8 cellular contexts compared by ENCODE assay signal in the genomic region with DNA sequence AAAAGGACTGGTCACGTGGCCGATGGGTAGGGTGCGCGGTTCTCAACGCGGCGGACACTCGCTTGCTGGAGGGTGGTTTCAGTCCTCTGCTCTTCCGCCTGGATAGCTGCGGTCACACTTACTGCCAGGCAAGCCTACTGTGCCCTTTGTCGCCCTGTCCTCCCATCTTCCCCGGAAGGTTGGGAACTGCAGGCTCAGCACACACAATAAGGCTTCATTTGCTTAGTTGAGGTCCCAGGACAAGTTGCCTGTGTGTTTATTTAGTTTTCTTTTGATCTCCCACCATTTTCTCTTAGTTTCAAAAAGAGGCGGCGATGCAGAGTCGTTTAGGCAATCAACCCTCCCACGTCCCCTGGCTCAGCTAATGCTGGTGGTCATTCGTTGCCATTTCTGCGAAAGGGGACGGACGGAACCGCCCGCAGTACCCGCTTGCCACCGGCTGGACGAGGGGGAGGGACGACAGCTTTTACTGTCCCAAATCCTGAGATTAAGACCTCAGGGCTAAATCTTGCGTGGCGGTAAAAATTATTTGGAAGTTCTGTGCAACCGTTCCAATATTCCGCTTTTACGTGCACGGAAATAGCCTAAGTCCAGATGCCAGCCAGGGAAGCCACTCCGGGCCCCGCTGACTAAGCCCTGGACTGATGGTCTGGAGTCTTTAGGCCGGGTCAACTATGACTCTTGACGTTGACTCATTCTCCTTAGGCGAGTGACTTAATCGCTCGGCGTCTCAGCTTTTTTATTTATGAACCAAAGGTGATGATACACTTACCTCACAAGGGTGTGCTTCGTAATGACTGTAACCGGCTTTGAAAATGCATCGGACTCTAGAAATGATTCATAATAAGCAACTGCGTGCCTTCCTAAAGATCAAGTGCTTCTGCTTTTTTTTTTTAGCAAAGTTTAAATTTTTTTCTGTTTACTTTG. TPM values are rescaled to one million over a fixed set of nuclear protein-coding genes. Genes with fewer than 3 reads are reported as not detected.
A peak's percentile ranks its signal among the peaks of the same experiment; 100 is the strongest.
DNase-seq lines count a peak whose midpoint lies in the region; ATAC-seq and TF ChIP-seq lines count a peak whose summit lies in the region.

No MANE protein-coding gene starts in this region.

- ATAC-seq in GM18505 (IDR thresholded peaks at IDR 0.05; ENCODE audit: unreplicated experiment) (peak; percentile 43), HG02678 (IDR thresholded peaks at IDR 0.05; ENCODE audit: unreplicated experiment) (peak; percentile 45)
- peak; percentile 13 for ATAC-seq in activated CD8-positive, alpha-beta T cell treated with anti-CD3 and anti-CD28 coated beads, Interleukin-2, amount 10 ng/mL, durations not matched to agents 7 days and 5 days

- peak overlapping the region; percentile 96 for H3K27ac Mint-ChIP-seq in activated CD8-positive, alpha-beta T cell treated with anti-CD3 and anti-CD28 coated beads, Interleukin-2, amount 10 ng/mL, durations not matched to agents 7 days and 5 days
- H3K27ac Mint-ChIP-seq in mesothelial cell of epicardium = peak overlapping the region; percentile 94

- H3K9me3 Mint-ChIP-seq in activated CD8-positive, alpha-beta T cell treated with anti-CD3 and anti-CD28 coated beads, Interleukin-2, amount 10 ng/mL, durations not matched to agents 7 days and 5 days (ENCODE audit: insufficient read depth) = no peaks in the 10 kb centered on the region
- peaks cover 8% of the 10 kb centered on the region for H3K9me3 Mint-ChIP-seq in mesothelial cell of epicardium

- no peak for TF ChIP-seq CTCF in mesothelial cell of epicardium (IDR thresholded peaks at IDR 0.05; ENCODE audit: unreplicated experiment)

- TF ChIP-seq POLR2A in GM18505 (IDR thresholded peaks at IDR 0.05; ENCODE audit: borderline replicate concordance, extremely low read depth, insufficient read depth, insufficient read length) = peak; percentile 86

- H3K4me1 Mint-ChIP-seq in activated CD8-positive, alpha-beta T cell treated with anti-CD3 and anti-CD28 coated beads, Interleukin-2, amount 10 ng/mL, durations not matched to agents 7 days and 5 days (ENCODE audit: low read depth) = peaks cover 45% of the 10 kb centered on the region
- peaks cover 16% of the 10 kb centered on the region for H3K4me1 Mint-ChIP-seq in mesothelial cell of epicardium

- CTCF ChIA-PET in activated CD8-positive, alpha-beta T cell treated with anti-CD3 and anti-CD28 coated beads, Interleukin-2, amount 10 ng/mL, durations not matched to agents 7 days and 5 days (lab: Charles Lee) = interaction anchor here (0.7 to 4.1 kb wide), 5 partner anchors 13 to 462 kb away, joined by 3 to 40 read pairs (median 3); a partner anchor contains a TSS

- peak overlapping the region; percentile 90 for H3K4me3 Mint-ChIP-seq in activated CD8-positive, alpha-beta T cell treated with anti-CD3 and anti-CD28 coated beads, Interleukin-2, amount 10 ng/mL, durations not matched to agents 7 days and 5 days
- peak overlapping the region; percentile 87 for H3K4me3 Mint-ChIP-seq in mesothelial cell of epicardium

- H3K36me3 Mint-ChIP-seq in activated CD8-positive, alpha-beta T cell treated with anti-CD3 and anti-CD28 coated beads, Interleukin-2, amount 10 ng/mL, durations not matched to agents 7 days and 5 days (ENCODE audit: low read depth) = peaks cover 30% of the 10 kb centered on the region
- peaks cover 4% of the 10 kb centered on the region for H3K36me3 Mint-ChIP-seq in mesothelial cell of epicardium

- H3K27me3 Mint-ChIP-seq in activated CD8-positive, alpha-beta T cell treated with anti-CD3 and anti-CD28 coated beads, Interleukin-2, amount 10 ng/mL, durations not matched to agents 7 days and 5 days (ENCODE audit: low read depth) = no peaks in the 10 kb centered on the region
- H3K27me3 Mint-ChIP-seq in mesothelial cell of epicardium (ENCODE audit: low read depth) = no peaks in the 10 kb centered on the region

- POLR2A ChIA-PET in activated CD8-positive, alpha-beta T cell treated with anti-CD3 and anti-CD28 coated beads, Interleukin-2, amount 10 ng/mL, durations not matched to agents 7 days and 5 days (lab: Charles Lee) = interaction anchor here (0.5 to 3.1 kb wide), 29 partner anchors 8 to 786 kb away, joined by 3 to 30 read pairs (median 5); a partner anchor contains a TSS

- DNase-seq in NCI-H2227 treated with DMSO at 0.1 percent for 48 hours (lab: John Stamatoyannopoulos, UW) (peak; percentile 63), mesothelial cell of epicardium (ENCODE audit: low spot score in 2 of 2, unreplicated experiment in 2 of 2) (no peak), NCI-H524 (lab: John Stamatoyannopoulos, UW) (no peak)
- DNase-seq in activated CD8-positive, alpha-beta T cell treated with anti-CD3 and anti-CD28 coated beads, Interleukin-2, amount 10 ng/mL, durations not matched to agents 7 days and 5 days = peak; percentile 69
- DNase-seq in effector CD8-positive, alpha-beta T cell (lab: John Stamatoyannopoulos, UW) = peak; percentile 35
- peak; percentile 1 to 4 for DNase-seq in stimulated activated CD8-positive, alpha-beta memory T cell treated with anti-CD3 and anti-CD28 coated beads, Interleukin-2, amount 100 ng/mL, for 1 hour (ENCODE audit: low read depth in 2 of 2)

RNA-seq across cellular contexts. Expression of a gene that starts 0.7 kb away (rescaled TPM):
- total RNA-seq in activated CD8-positive, alpha-beta T cell treated with anti-CD3 and anti-CD28 coated beads, Interleukin-2, amount 10 ng/mL, durations not matched to agents 7 days and 5 days = 100 to 1,000 TPM; 103 to 105 TPM
- 87.9 to 90.6 TPM (median 88.4 TPM) in 3 replicates for total RNA-seq in mesothelial cell of epicardium

Comparison
In these comparisons a context has a peak if more than half of its experiments do, and no peak if none do; other contexts are left out.
1. DNase-seq: peak in NCI-H2227 treated with DMSO at 0.1 percent for 48 hours (single experiment), activated CD8-positive, alpha-beta T cell treated with anti-CD3 and anti-CD28 coated beads, Interleukin-2, amount 10 ng/mL, durations not matched to agents 7 days and 5 days (single experiment), effector CD8-positive, alpha-beta T cell (single experiment) and stimulated activated CD8-positive, alpha-beta memory T cell treated with anti-CD3 and anti-CD28 coated beads, Interleukin-2, amount 100 ng/mL, for 1 hour (2 of 2); none in mesothelial cell of epicardium (0 of 2) and NCI-H524 (0 of 2).
2. Peak in every context shown above with its lines, with median percentiles within 50 percentile points of each other: ATAC-seq.